1 cellular context compared by ENCODE assay signal in the genomic region with DNA sequence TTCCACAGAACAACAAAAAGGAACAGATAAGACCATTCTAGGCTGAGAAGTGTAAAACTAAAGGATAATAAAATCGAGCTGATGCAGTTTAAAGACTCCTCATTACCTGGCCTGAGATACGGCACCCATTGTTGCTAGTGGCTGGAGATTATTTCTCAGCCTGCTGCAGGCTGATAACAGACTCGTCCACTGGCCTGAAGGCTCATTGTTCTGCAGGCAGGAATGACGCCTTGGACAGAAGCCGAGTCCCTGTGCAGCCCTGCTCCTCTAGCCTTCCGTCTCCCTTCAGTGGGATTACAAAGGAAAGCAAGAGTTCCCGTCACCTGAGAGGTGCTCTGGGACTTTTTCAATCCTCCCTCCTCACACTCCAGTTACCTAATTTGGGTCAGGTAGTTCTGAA.
TF ChIP-seq lines count a peak whose summit lies in the region.

No MANE protein-coding gene starts in this region.

TF ChIP-seq in SK-N-SH, 30 proteins besides CTCF, POLR2A, EP300 and RAD21 (continued from another document):
- TF ChIP-seq, protein P1, sequence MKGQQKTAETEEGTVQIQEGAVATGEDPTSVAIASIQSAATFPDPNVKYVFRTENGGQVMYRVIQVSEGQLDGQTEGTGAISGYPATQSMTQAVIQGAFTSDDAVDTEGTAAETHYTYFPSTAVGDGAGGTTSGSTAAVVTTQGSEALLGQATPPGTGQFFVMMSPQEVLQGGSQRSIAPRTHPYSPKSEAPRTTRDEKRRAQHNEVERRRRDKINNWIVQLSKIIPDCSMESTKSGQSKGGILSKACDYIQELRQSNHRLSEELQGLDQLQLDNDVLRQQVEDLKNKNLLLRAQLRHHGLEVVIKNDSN (IDR thresholded peaks at IDR 0.05; ENCODE audit: borderline replicate concordance, low read depth), result no peak
- no peak for TF ChIP-seq NFIC (IDR thresholded peaks at IDR 0.05; ENCODE audit: borderline replicate concordance)
